In genomic region chr1:234899041-234899787, GRCh38 we compare ENCODE assay signal across 8 cellular contexts.
DNase-seq lines count a peak whose midpoint lies in the region; TF ChIP-seq lines count a peak whose summit lies in the region.
"Had no signal": no experiment of that assay in that cellular context is flagged by ENCODE, and none has a peak within 500 bp of the region (broad histone marks: within the 10 kb centered on the region; RNA-seq: fewer than 3 reads in every experiment).

No MANE protein-coding gene starts in this region.

- TF ChIP-seq CTCF in VCaP (conservative IDR thresholded peaks at IDR 0.05) (no peak), hepatocyte (IDR thresholded peaks at IDR 0.05; ENCODE audit: poor library complexity) (no peak), transverse colon (IDR thresholded peaks at IDR 0.05) (no peak), testis (IDR thresholded peaks at IDR 0.05) (no peak)

- DNase-seq in NCI-H1417 (lab: John Stamatoyannopoulos, UW) (peak; percentile 59 to 79 (median 76)), hepatocyte (ENCODE audit: low spot score) (peak; percentile 69), transverse colon (no peak), testis (no peak), pons (ENCODE audit: low spot score) (no peak)
- DNase-seq in stimulated activated CD4-positive, alpha-beta T cell treated with anti-CD3 and anti-CD28 coated beads, Interleukin-15, amount 100 ng/mL, for 24 hours: no peak
- DNase-seq: NCI-H226 had no signal

- no peaks in the 10 kb centered on the region for H3K79me2 ChIP-seq in hepatocyte

- H3K27ac ChIP-seq in VCaP (peak overlapping the region; percentile 41; the same call in 1 of the 2 replicates), hepatocyte (peak overlapping the region; percentile 95), transverse colon (peak overlapping the region; percentile 24 to 52 (median 32)), testis (no peak overlapping the region)

- no peak for TF ChIP-seq EP300 in transverse colon (IDR thresholded peaks at IDR 0.05; ENCODE audit: low read depth)

- no peaks in the 10 kb centered on the region for H3K36me3 ChIP-seq in hepatocyte (replicated peaks; ENCODE audit: insufficient read depth, low read depth)
- H3K36me3 ChIP-seq in transverse colon: no peaks in the 10 kb centered on the region
- no peaks in the 10 kb centered on the region for H3K36me3 ChIP-seq in testis (ENCODE audit: low read depth, missing control alignments)

- H3K27me3 ChIP-seq in hepatocyte (no peaks in the 10 kb centered on the region), transverse colon (no peaks in the 10 kb centered on the region), testis (no peaks in the 10 kb centered on the region)

- no peaks in the 10 kb centered on the region for H3K9me3 ChIP-seq in hepatocyte (ENCODE audit: low read depth)
- H3K9me3 ChIP-seq in transverse colon: no peaks in the 10 kb centered on the region
- H3K9me3 ChIP-seq in testis: no peaks in the 10 kb centered on the region

- TF ChIP-seq POLR2A in transverse colon (IDR thresholded peaks at IDR 0.05): no peak
- no peak for TF ChIP-seq POLR2A in testis (IDR thresholded peaks at IDR 0.05)

- H2AFZ ChIP-seq in hepatocyte: no peak overlapping the region

- H3K4me2 ChIP-seq in hepatocyte: no peak overlapping the region

- WGBS in hepatocyte (ENCODE audit: low lambda C conversion rate, missing lambda C conversion rate): 65% methylated on average over 12 of the region's 12 CpGs
- 52 to 61% methylated on average over 2 to 11 of the region's 12 CpGs for WGBS in transverse colon (ENCODE audit: low coverage in 1 of 2), 2 donors
- 69 to 72% methylated on average over 11 to 12 of the region's 12 CpGs for WGBS in testis, 2 donors

- no peaks in the 10 kb centered on the region for H4K20me1 ChIP-seq in hepatocyte (ENCODE audit: insufficient read depth, poor library complexity, severe bottlenecking)

- intact Hi-C loops in transverse colon (cut with DNase I; ENCODE audit: low total_unique reads) (no loop called here), testis (cut with DNase I; ENCODE audit: low total_unique reads) (no loop called here)

- H3K9me2 ChIP-seq in hepatocyte (replicated peaks; ENCODE audit: insufficient read depth): no peaks in the 10 kb centered on the region

- in situ Hi-C loops in transverse colon (cut with MboI; ENCODE audit: low pct_ligation_motif_present in 1 of 4, low pct_unique_long_range_greater_than_20kb in 1 of 4, low sequenced_read_pairs in 3 of 4): no loop called here

- no peak overlapping the region for H3K4me3 ChIP-seq in hepatocyte
- no peak overlapping the region for H3K4me3 ChIP-seq in transverse colon
- H3K4me3 ChIP-seq in testis: no peak overlapping the region

- H3K4me1 ChIP-seq in hepatocyte (ENCODE audit: insufficient read depth) (peaks cover 10% of the 10 kb centered on the region), transverse colon (peaks cover 0 to 17% (median 14%) of the 10 kb centered on the region in 4 donors), testis (no peaks in the 10 kb centered on the region)

Comparison
In these comparisons a context has a peak if more than half of its experiments do, and no peak if none do; other contexts are left out.
1. DNase-seq: peak in NCI-H1417 (3 of 3) and hepatocyte (single experiment); none in transverse colon (single experiment), stimulated activated CD4-positive, alpha-beta T cell treated with anti-CD3 and anti-CD28 coated beads, Interleukin-15, amount 100 ng/mL, for 24 hours (single experiment), testis (single experiment) and pons (single experiment).
2. H3K27ac ChIP-seq: peak in VCaP (single experiment), hepatocyte (single experiment) and transverse colon (4 of 4); none in testis (0 of 2).